In genomic region chr14:101476258-101476930, GRCh38 we compare ENCODE assay signal across 1 cellular context.
TF ChIP-seq lines count a peak whose summit lies in the region.

No MANE protein-coding gene starts in this region.

TF ChIP-seq in HCT116, 20 proteins besides CTCF, POLR2A, EP300 and RAD21 (continued from another document):
- no peak for TF ChIP-seq REST (IDR thresholded peaks at IDR 0.05; ENCODE audit: low read depth)
- TF ChIP-seq ZNF274 (IDR thresholded peaks at IDR 0.05; ENCODE audit: low read depth, low read length): no peak
- TF ChIP-seq CBX3 (IDR thresholded peaks at IDR 0.05; ENCODE audit: low read depth): no peak
